ENCODE assay signal across 28 cellular contexts in the genomic region with DNA sequence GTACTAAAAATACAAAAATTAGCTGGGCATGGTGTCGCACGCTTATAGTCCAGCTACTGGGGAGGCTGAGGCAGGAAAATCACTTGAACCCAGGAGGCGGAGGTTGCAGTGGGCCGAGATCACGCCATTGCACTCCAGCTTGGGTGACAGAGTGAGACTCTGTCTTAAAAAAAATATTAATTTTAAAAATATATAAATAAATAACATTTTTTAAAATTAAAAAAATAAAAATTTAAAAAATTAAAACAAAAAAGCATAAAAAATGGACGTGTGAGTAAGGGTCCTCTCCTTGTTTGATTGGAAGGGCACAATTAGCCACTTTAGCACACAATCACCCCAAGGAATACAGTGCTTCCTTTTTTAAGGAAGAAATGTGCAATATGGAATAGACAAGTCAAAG. TPM values are rescaled to one million over a fixed set of nuclear protein-coding genes. Genes with fewer than 3 reads are reported as not detected.
"Had no signal": no experiment of that assay in that cellular context is flagged by ENCODE, and none has a peak within 500 bp of the region (broad histone marks: within the 10 kb centered on the region; RNA-seq: fewer than 3 reads in every experiment).

No MANE protein-coding gene starts in this region.

- H3K27ac ChIP-seq: left lung, lower lobe of right lung, neural progenitor cell, neutrophil, ovary, prostate gland, skin epidermis, suprapubic skin, thoracic aorta, tibial artery, upper lobe of right lung had no signal

- H3K27me3 ChIP-seq: ovary had no signal

- H3K36me3 Mint-ChIP-seq: mesothelial cell of epicardium, natural killer cell, neural progenitor cell had no signal

- H3K4me3 Mint-ChIP-seq: mesothelial cell of epicardium; naive B cell; natural killer cell; nephron progenitor cell; neural progenitor cell; stimulated activated naive CD8-positive, alpha-beta T cell treated with anti-CD3 and anti-CD28 coated beads, Interleukin-15, Interleukin-2, amounts not matched to agents 100 ng/mL and 50 ng/mL, for 24 hours had no signal

- H3K4me1 ChIP-seq: left lung, lower lobe of right lung, prostate gland, suprapubic skin, upper lobe of right lung had no signal

- ATAC-seq: left colon, left lung, lower lobe of right lung, natural killer cell, right cardiac atrium, sciatic nerve, upper lobe of right lung had no signal

- DNase-seq: hippocampal formation; kidney; left colon; left lung; lower lobe of right lung; naive B cell; natural killer cell; nephron progenitor cell; ovary; retina; right cardiac atrium; stimulated activated CD4-positive, alpha-beta T cell treated with anti-CD3 and anti-CD28 coated beads, Interleukin-12 subunit alpha, Interleukin-12 subunit beta, amount 100 ng/mL, for 4 hours; stimulated activated CD4-positive, alpha-beta T cell treated with anti-CD3 and anti-CD28 coated beads, Interleukin-15, amount 100 ng/mL, for 24 hours; stimulated activated CD4-positive, alpha-beta T cell treated with anti-CD3 and anti-CD28 coated beads, Interleukin-2, amount 100 ng/mL, for 24 hours; stimulated activated CD4-positive, alpha-beta T cell treated with anti-CD3 and anti-CD28 coated beads, Interleukin-4, amount 100 ng/mL, for 1 hour; stimulated activated naive CD4-positive, alpha-beta T cell; tibial artery; trophoblast cell; upper lobe of right lung had no signal

- H3K27ac Mint-ChIP-seq: mesothelial cell of epicardium; naive B cell; natural killer cell; nephron progenitor cell; neural progenitor cell; stimulated activated naive CD8-positive, alpha-beta T cell treated with anti-CD3 and anti-CD28 coated beads, Interleukin-15, Interleukin-2, amounts not matched to agents 100 ng/mL and 50 ng/mL, for 24 hours had no signal

- H3K4me1 Mint-ChIP-seq: natural killer cell had no signal

- H3K9me3 Mint-ChIP-seq: mesothelial cell of epicardium; natural killer cell; nephron progenitor cell; neural progenitor cell; stimulated activated naive CD8-positive, alpha-beta T cell treated with anti-CD3 and anti-CD28 coated beads, Interleukin-15, Interleukin-2, amounts not matched to agents 100 ng/mL and 50 ng/mL, for 24 hours had no signal

RNA-seq across cellular contexts. Expression of a gene that starts 18.7 kb away (rescaled TPM):
- total RNA-seq: left colon had no signal
